11 cellular contexts compared by ENCODE assay signal in the genomic region with DNA sequence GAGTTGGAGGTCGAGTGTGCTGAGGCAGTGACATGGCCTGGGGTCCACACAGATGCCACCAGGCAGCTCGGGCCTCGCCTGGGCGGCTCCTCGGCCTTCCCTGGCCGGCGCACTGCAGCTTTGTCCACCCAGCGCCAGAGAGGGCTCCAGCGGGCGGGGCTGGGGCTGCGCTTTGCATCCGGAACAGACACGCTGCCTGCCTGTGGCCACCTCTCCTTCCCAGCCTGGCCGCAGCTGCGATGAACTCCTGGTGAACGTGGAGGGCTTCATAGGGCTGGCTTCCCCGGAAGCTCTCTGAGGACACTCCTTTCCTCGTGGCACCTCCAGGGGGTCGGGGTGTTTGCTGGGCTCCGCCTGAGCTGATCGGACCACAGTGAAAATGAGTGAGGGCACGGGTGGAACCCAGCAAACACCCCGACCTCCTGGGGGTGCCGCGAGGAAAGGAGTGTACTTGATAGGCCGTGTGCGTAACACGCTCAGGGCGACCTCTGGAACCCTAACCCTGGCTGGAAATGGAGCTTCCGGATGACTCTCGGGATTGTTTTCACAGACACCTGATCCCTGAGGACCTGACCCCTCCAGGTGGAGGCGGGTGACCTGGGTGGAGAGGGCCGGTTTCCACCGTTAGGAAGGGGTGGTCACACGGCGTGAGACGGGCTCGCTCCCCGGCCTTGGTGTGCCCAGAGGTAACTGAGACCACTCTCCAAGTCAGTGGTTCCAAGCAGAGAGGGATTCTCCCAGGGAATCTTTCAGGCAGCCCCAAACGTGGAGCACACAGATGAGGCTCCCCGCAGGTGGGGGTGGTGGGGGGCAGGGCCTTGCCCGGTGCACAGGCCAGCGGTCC. TPM values are rescaled to one million over a fixed set of nuclear protein-coding genes. Genes with fewer than 3 reads are reported as not detected.
DNase-seq lines count a peak whose midpoint lies in the region; ATAC-seq lines count a peak whose summit lies in the region.
"Had no signal": no experiment of that assay in that cellular context is flagged by ENCODE, and none has a peak within 500 bp of the region (broad histone marks: within the 10 kb centered on the region; RNA-seq: fewer than 3 reads in every experiment).

No MANE protein-coding gene starts in this region.

- H3K9me3 ChIP-seq in adipocyte (ENCODE audit: control insufficient read depth, low read length) (peaks cover 4% of the 10 kb centered on the region), right cardiac atrium (ENCODE audit: control insufficient read depth, low read length) (no peaks in the 10 kb centered on the region), skeletal muscle satellite cell (replicated peaks; ENCODE audit: low read length) (no peaks in the 10 kb centered on the region)

- H3K27me3 ChIP-seq in adipocyte (replicated peaks; ENCODE audit: control insufficient read depth, insufficient read depth, low read length) (peaks cover 12% of the 10 kb centered on the region), right cardiac atrium (ENCODE audit: control insufficient read depth, insufficient read depth) (no peaks in the 10 kb centered on the region), skeletal muscle satellite cell (ENCODE audit: control insufficient read depth, insufficient read depth, low read length) (peaks cover 48% of the 10 kb centered on the region)

- H3K4me2 ChIP-seq in skeletal muscle satellite cell (ENCODE audit: low read length): peak overlapping the region; percentile 77

- DNase-seq in ELF-1 (ENCODE audit: low read depth, low spot score): peak; percentile 75
- no peak for DNase-seq in adipocyte (ENCODE audit: low read depth)
- DNase-seq in right cardiac atrium: peak; percentile 51 to 87 (median 83)
- no peak for DNase-seq in NCI-H345 treated with DMSO at 0.1 percent for 48 hours (lab: John Stamatoyannopoulos, UW; ENCODE audit: unreplicated experiment)
- no peak for DNase-seq in NCI-H1092 (lab: John Stamatoyannopoulos, UW)
- DNase-seq: activated CD8-positive, alpha-beta memory T cell treated with anti-CD3 and anti-CD28 coated beads, Interleukin-2, amount 50 U/mL, for 48 hours; cerebellar nuclear complex; DMS 273 treated with DMSO at 0.1 percent for 48 hours had no signal

- ATAC-seq in right cardiac atrium (peak; percentile 69 to 70), HG03439 (IDR thresholded peaks at IDR 0.05; ENCODE audit: unreplicated experiment) (no peak), HG03135 (IDR thresholded peaks at IDR 0.05; ENCODE audit: unreplicated experiment) (no peak)

- H3K4me1 ChIP-seq in adipocyte (ENCODE audit: control insufficient read depth, insufficient read depth, low read length) (peaks cover 10% of the 10 kb centered on the region), right cardiac atrium (ENCODE audit: control insufficient read depth, insufficient read depth, low read length) (no peaks in the 10 kb centered on the region), skeletal muscle satellite cell (ENCODE audit: control insufficient read depth, insufficient read depth, low read length) (peaks cover 11% of the 10 kb centered on the region)

- H3K27ac ChIP-seq in right cardiac atrium (ENCODE audit: low read length): no peak overlapping the region

- H3K36me3 ChIP-seq in adipocyte (ENCODE audit: control insufficient read depth, insufficient read depth, low read length, severe bottlenecking): no peaks in the 10 kb centered on the region
- H3K36me3 ChIP-seq in skeletal muscle satellite cell (ENCODE audit: insufficient read depth, low read length): no peaks in the 10 kb centered on the region

- H3K9ac ChIP-seq in adipocyte (ENCODE audit: low read length) (peak overlapping the region; percentile 65), skeletal muscle satellite cell (ENCODE audit: low read depth, low read length) (peak overlapping the region; percentile 55)

- intact Hi-C loops in right cardiac atrium (cut with DNase I): no loop called here

- H3K4me3 ChIP-seq in adipocyte (ENCODE audit: low read length): peak overlapping the region; percentile 61
- no peak overlapping the region for H3K4me3 ChIP-seq in right cardiac atrium (ENCODE audit: low read length)
- peak overlapping the region; percentile 57 for H3K4me3 ChIP-seq in skeletal muscle satellite cell (ENCODE audit: low read length)

- 66% methylated on average over 43 of the region's 43 CpGs for WGBS in right cardiac atrium

RNA-seq across cellular contexts. Expression of gene RXRA, which starts 31.8 kb away (rescaled TPM):
- total RNA-seq in right cardiac atrium: 10 to 100 TPM; 48.1 to 72.3 (median 61.7) TPM
- polyA plus RNA-seq in right cardiac atrium: 66.0 TPM
- total RNA-seq in skeletal muscle satellite cell (2012; rRNA removed): 9.9 and 16.6 TPM in 2 replicates

Comparison
In these comparisons a context has a peak if more than half of its experiments do, and no peak if none do; other contexts are left out.
1. DNase-seq: peak in ELF-1 (single experiment) and right cardiac atrium (3 of 3); none in adipocyte (single experiment), NCI-H345 treated with DMSO at 0.1 percent for 48 hours (single experiment) and NCI-H1092 (single experiment).
2. ATAC-seq: peak in right cardiac atrium (2 of 2); none in HG03439 (single experiment) and HG03135 (single experiment).